Comparison of ENCODE assay signal across 24 cellular contexts in genomic region chr20:1508576-1508975, GRCh38. TPM values are rescaled to one million over a fixed set of nuclear protein-coding genes. Genes with fewer than 3 reads are reported as not detected.
"Had no signal": no experiment of that assay in that cellular context is flagged by ENCODE, and none has a peak within 500 bp of the region (broad histone marks: within the 10 kb centered on the region; RNA-seq: fewer than 3 reads in every experiment).

No MANE protein-coding gene starts in this region.

- FAIRE-seq: RCC 7860 had no signal

- H3K4me3 ChIP-seq: ascending aorta, MG63, PC-9, SJCRH30, SK-N-MC had no signal

- H3K27me3 ChIP-seq: ascending aorta, MG63 had no signal

- H3K4me2 ChIP-seq: PC-9 had no signal

- H2AFZ ChIP-seq: PC-9 had no signal

- H3K36me3 ChIP-seq: ascending aorta, MG63, SJCRH30 had no signal

- H3K4me1 ChIP-seq: ascending aorta, SJCRH30 had no signal

- H3K9me3 ChIP-seq: ascending aorta, MG63, SJCRH30 had no signal

- DNase-seq: activated gamma-delta T cell; activated naive CD8-positive, alpha-beta T cell treated with anti-CD3 and anti-CD28 coated beads, Interleukin-2, amount 10 ng/mL, durations not matched to agents 7 days and 5 days; activated T-cell treated with anti-CD3 and anti-CD28 coated beads, Interleukin-2, amount 50 U/mL, for 24 hours; central memory CD4-positive, alpha-beta T cell; MG63; NCI-H1092; NCI-H1436 treated with DMSO at 0.1 percent for 48 hours; NCI-H2029; NCI-H345; NCI-H524 treated with DMSO at 0.1 percent for 48 hours; NK-92 treated with Interleukin-12 subunit alpha and Interleukin-12 subunit beta, amount 100 ng/mL, for 24 hours; PC-9; SJCRH30; T1000 had no signal

- H3K27ac ChIP-seq: ascending aorta, PC-9, SJCRH30, SK-N-MC had no signal

RNA-seq across cellular contexts. Expression of gene SIRPB2, which starts 17.4 kb away (rescaled TPM):
- total RNA-seq: activated CD4-positive, alpha-beta T cell treated with anti-CD3 and anti-CD28 coated beads, Interleukin-2, amount 10 ng/mL, durations not matched to agents 24 days and 14 days; activated CD8-positive, alpha-beta T cell treated with anti-CD3 and anti-CD28 coated beads for 36 hours; activated naive CD8-positive, alpha-beta T cell treated with anti-CD3 and anti-CD28 coated beads, Interleukin-2, amount 10 ng/mL, durations not matched to agents 7 days and 5 days; activated T-helper 2 cell treated with anti-CD3 and anti-CD28 coated beads, Interferon-gamma antibody, Interleukin-2, Interleukin-4, amounts not matched to agents 10 μg/mL and 5 μg/mL and 100 μg/mL, durations not matched to agents 14 hours and 24 hours and 36 hours; NCI-H460; SJCRH30; T-helper 1 cell treated with Interleukin-12 subunit alpha and Interleukin-12 subunit beta and Interleukin-4 antibody, amounts not matched to agents 30 ng/mL and 1 ng/mL, for 36 hours; T-helper 2 cell treated with Interferon-gamma antibody and Interleukin-4, amounts not matched to agents 100 ng/mL and 5 ng/mL, for 36 hours had no signal

RNA-seq across cellular contexts. Expression of gene SIRPD, which starts 48.9 kb away (rescaled TPM):
- total RNA-seq: activated CD4-positive, alpha-beta T cell treated with anti-CD3 and anti-CD28 coated beads, Interleukin-2, amount 10 ng/mL, durations not matched to agents 24 days and 14 days; activated CD8-positive, alpha-beta T cell treated with anti-CD3 and anti-CD28 coated beads for 36 hours; ascending aorta; cerebellum; NCI-H460; SJCRH30 had no signal
